ENCODE assay signal across 8 cellular contexts in genomic region chr11:28697920-28698827, GRCh38.
DNase-seq lines count a peak whose midpoint lies in the region; ATAC-seq and TF ChIP-seq lines count a peak whose summit lies in the region.

No MANE protein-coding gene starts in this region.

- H3K27me3 ChIP-seq in brain microvascular endothelial cell (replicated peaks), result no peaks in the 10 kb centered on the region
- no peaks in the 10 kb centered on the region for H3K27me3 ChIP-seq in kidney epithelial cell (ENCODE audit: control insufficient read depth, insufficient read depth, low read length)
- no peaks in the 10 kb centered on the region for H3K27me3 ChIP-seq in thyroid gland

- H3K4me3 ChIP-seq in brain microvascular endothelial cell (ENCODE audit: low read depth, low read length) (no peak overlapping the region), kidney epithelial cell (ENCODE audit: low read depth, low read length) (no peak overlapping the region), thyroid gland (replicated peaks in 1 of 3) (no peak overlapping the region)

- no peaks in the 10 kb centered on the region for H3K9me3 ChIP-seq in thyroid gland

- DNase-seq in activated naive CD4-positive, alpha-beta T cell treated with anti-CD3 and anti-CD28 coated beads, Interleukin-2, amount 10 ng/mL, durations not matched to agents 7 days and 5 days, result peak; percentile 38
- no peak for DNase-seq in activated naive CD4-positive, alpha-beta T cell treated with anti-CD3 and anti-CD28 coated beads, Interleukin-2, amount 50 U/mL, for 16 hours
- DNase-seq in HEK293T (ENCODE audit: extremely low spot score), result peak; percentile 57
- peak; percentile 77 for DNase-seq in NCI-H460 (ENCODE audit: extremely low read depth, low read depth)
- DNase-seq in brain microvascular endothelial cell, result peak; percentile 43
- DNase-seq in kidney epithelial cell (ENCODE audit: low read depth), result peak; percentile 12
- DNase-seq in thyroid gland, result peak; percentile 58 to 76

- no peaks in the 10 kb centered on the region for H3K9me3 Mint-ChIP-seq in activated naive CD4-positive, alpha-beta T cell treated with anti-CD3 and anti-CD28 coated beads, Interleukin-2, amount 10 ng/mL, durations not matched to agents 7 days and 5 days

- WGBS in thyroid gland, 2 donors, result 74 to 77% methylated on average over 5 of the region's 5 CpGs

- CTCF ChIA-PET in activated naive CD4-positive, alpha-beta T cell treated with anti-CD3 and anti-CD28 coated beads, Interleukin-2, amount 10 ng/mL, durations not matched to agents 7 days and 5 days (lab: Charles Lee), result interaction anchor here (1.6 kb wide), 1 partner anchor 999 kb away, joined by 5 read pairs; no protein-coding TSS in a partner anchor
- CTCF ChIA-PET in HEK293T (lab: Yijun Ruan, JAX), result no interaction called here

- no peaks in the 10 kb centered on the region for H3K4me1 ChIP-seq in thyroid gland

- no peaks in the 10 kb centered on the region for H3K27me3 Mint-ChIP-seq in activated naive CD4-positive, alpha-beta T cell treated with anti-CD3 and anti-CD28 coated beads, Interleukin-2, amount 10 ng/mL, durations not matched to agents 7 days and 5 days

- H3K27ac ChIP-seq in brain microvascular endothelial cell (no peak overlapping the region), thyroid gland (no peak overlapping the region)

- H3K4me1 Mint-ChIP-seq in activated naive CD4-positive, alpha-beta T cell treated with anti-CD3 and anti-CD28 coated beads, Interleukin-2, amount 10 ng/mL, durations not matched to agents 7 days and 5 days, result no peaks in the 10 kb centered on the region

- H3K4me3 Mint-ChIP-seq in activated naive CD4-positive, alpha-beta T cell treated with anti-CD3 and anti-CD28 coated beads, Interleukin-2, amount 10 ng/mL, durations not matched to agents 7 days and 5 days, result no peak overlapping the region

- H3K36me3 Mint-ChIP-seq in activated naive CD4-positive, alpha-beta T cell treated with anti-CD3 and anti-CD28 coated beads, Interleukin-2, amount 10 ng/mL, durations not matched to agents 7 days and 5 days, result no peaks in the 10 kb centered on the region

- POLR2A ChIA-PET in HEK293T (lab: Yijun Ruan, JAX), result no interaction called here

- TF ChIP-seq POLR2A in thyroid gland (IDR thresholded peaks at IDR 0.05), result no peak

- H3K36me3 ChIP-seq in brain microvascular endothelial cell (replicated peaks) (no peaks in the 10 kb centered on the region), kidney epithelial cell (ENCODE audit: control insufficient read depth, insufficient read depth, low read length) (no peaks in the 10 kb centered on the region), thyroid gland (no peaks in the 10 kb centered on the region)

- no peak for ATAC-seq in HG02840 (IDR thresholded peaks at IDR 0.05; ENCODE audit: low FRiP score, unreplicated experiment)

- intact Hi-C loops in thyroid gland (cut with DNase I), result no loop called here

- TF ChIP-seq CTCF in brain microvascular endothelial cell (IDR thresholded peaks at IDR 0.05; ENCODE audit: low read depth, low read length, missing control alignments), result peak; percentile 90
- peak; percentile 85 for TF ChIP-seq CTCF in kidney epithelial cell (IDR thresholded peaks at IDR 0.05; ENCODE audit: insufficient read depth, low read length, poor library complexity, severe bottlenecking)
- TF ChIP-seq CTCF in thyroid gland (IDR thresholded peaks at IDR 0.05), result peak in 5 of 6 experiments; percentile 57 to 88 (median 80)

- in situ Hi-C loops in brain microvascular endothelial cell (cut with HindIII; ENCODE audit: low pct_ligation_motif_present, low sequenced_read_pairs), result no loop called here

- H3K27ac Mint-ChIP-seq in activated naive CD4-positive, alpha-beta T cell treated with anti-CD3 and anti-CD28 coated beads, Interleukin-2, amount 10 ng/mL, durations not matched to agents 7 days and 5 days, result no peak overlapping the region

TF ChIP-seq in HEK293T, 16 proteins besides CTCF, POLR2A, EP300 and RAD21:
- TF ChIP-seq FOXA1 (IDR thresholded peaks at IDR 0.05) (no peak), ARNT (IDR thresholded peaks at IDR 0.05) (no peak), FOXM1 (IDR thresholded peaks at IDR 0.05; ENCODE audit: borderline replicate concordance) (no peak), LEF1 (IDR thresholded peaks at IDR 0.05; ENCODE audit: borderline replicate concordance) (no peak), SP1 (IDR thresholded peaks at IDR 0.05) (no peak), NFRKB (IDR thresholded peaks at IDR 0.05) (no peak), HDGF (IDR thresholded peaks at IDR 0.05; ENCODE audit: borderline replicate concordance) (no peak), BHLHE40 (IDR thresholded peaks at IDR 0.05; ENCODE audit: borderline replicate concordance) (no peak), L3MBTL2 (conservative IDR thresholded peaks at IDR 0.05) (no peak), CTBP1 (IDR thresholded peaks at IDR 0.05; ENCODE audit: borderline replicate concordance) (no peak)
